In the genomic region with DNA sequence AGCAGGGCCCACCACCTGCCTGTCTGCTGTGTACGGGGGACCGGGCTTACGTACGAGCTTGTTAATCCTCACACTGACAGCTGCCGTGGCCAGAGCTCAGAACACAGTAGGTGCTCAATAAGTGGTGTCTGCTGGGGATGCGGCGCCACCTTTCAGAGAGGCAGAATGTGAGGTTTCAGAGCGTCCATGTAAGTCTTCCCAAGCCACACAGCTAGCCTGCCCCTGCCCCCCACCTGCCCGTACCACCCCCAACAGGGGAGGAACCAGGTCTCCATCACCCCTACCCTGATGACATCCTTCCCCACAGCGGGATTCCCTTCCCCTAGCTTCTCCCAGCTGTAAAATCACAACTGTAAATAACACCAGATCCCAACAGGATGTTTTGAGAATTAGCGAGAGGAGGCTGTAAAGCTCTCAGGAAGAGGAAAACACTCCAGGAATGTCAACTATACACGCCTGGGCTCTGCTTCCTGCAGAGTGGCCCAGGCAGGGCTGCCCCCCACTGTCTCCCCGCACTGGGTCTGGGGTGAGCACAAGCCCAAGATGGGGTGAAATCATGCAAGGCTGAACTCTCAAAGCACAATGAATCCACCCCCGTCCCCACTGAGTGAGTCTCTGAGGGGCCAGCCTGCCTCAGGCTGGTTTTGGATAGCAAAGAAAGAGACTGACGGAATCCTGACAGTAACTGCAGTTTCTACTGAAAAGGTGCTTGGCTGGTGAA, we compare ENCODE assay signal across 1 cellular context.
TF ChIP-seq lines count a peak whose summit lies in the region.

No MANE protein-coding gene starts in this region.

TF ChIP-seq in H1, 55 proteins besides CTCF, POLR2A, EP300 and RAD21 (continued from another document):
- no peak for TF ChIP-seq USF2 (IDR thresholded peaks at IDR 0.05; ENCODE audit: low read length)
- TF ChIP-seq, protein P1, sequence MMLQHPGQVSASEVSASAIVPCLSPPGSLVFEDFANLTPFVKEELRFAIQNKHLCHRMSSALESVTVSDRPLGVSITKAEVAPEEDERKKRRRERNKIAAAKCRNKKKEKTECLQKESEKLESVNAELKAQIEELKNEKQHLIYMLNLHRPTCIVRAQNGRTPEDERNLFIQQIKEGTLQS (IDR thresholded peaks at IDR 0.05; ENCODE audit: insufficient read depth, low read depth, low read length): no peak
- TF ChIP-seq KDM5A (IDR thresholded peaks at IDR 0.05; ENCODE audit: low read length): no peak
- TF ChIP-seq SIRT6 (IDR thresholded peaks at IDR 0.05; ENCODE audit: low read length): no peak
- no peak for TF ChIP-seq ATF2 (IDR thresholded peaks at IDR 0.05; ENCODE audit: low read length)
- no peak for TF ChIP-seq TBP (IDR thresholded peaks at IDR 0.05; ENCODE audit: low read depth, low read length)
- peak; percentile 83 for TF ChIP-seq TEAD4 (IDR thresholded peaks at IDR 0.05; ENCODE audit: low read depth, low read length)
- no peak for TF ChIP-seq RNF2 (IDR thresholded peaks at IDR 0.05; ENCODE audit: borderline replicate concordance, low read depth, low read length, missing control alignments, poor library complexity, severe bottlenecking)
- no peak for TF ChIP-seq SP1 (IDR thresholded peaks at IDR 0.05; ENCODE audit: low read depth, low read length)
- no peak for TF ChIP-seq RFX5 (IDR thresholded peaks at IDR 0.05; ENCODE audit: borderline replicate concordance, low read depth, low read length)
- TF ChIP-seq HDAC6 (IDR thresholded peaks at IDR 0.05; ENCODE audit: low read depth, low read length): no peak
- TF ChIP-seq SUZ12 (IDR thresholded peaks at IDR 0.05; ENCODE audit: low read length): no peak
- TF ChIP-seq TCF12 (IDR thresholded peaks at IDR 0.05; ENCODE audit: low read depth, low read length): 0 out of 2 replicates have a peak, but pooled peaks have one; percentile 2
- no peak for TF ChIP-seq KDM4A (IDR thresholded peaks at IDR 0.05; ENCODE audit: low read depth, low read length, severe bottlenecking)
